ENCODE assay signal across 8 cellular contexts in genomic region chr6:156794963-156795362, GRCh38. TPM values are rescaled to one million over a fixed set of nuclear protein-coding genes. Genes with fewer than 3 reads are reported as not detected.
A peak's percentile ranks its signal among the peaks of the same experiment; 100 is the strongest.
DNase-seq lines count a peak whose midpoint lies in the region; ATAC-seq and TF ChIP-seq lines count a peak whose summit lies in the region.

No MANE protein-coding gene starts in this region.

- intact Hi-C loops in PC-3 (cut with micrococcal nuclease): no loop called here
- intact Hi-C loops in posterior cingulate gyrus (cut with DNase I): no loop called here
- intact Hi-C loops in dorsolateral prefrontal cortex (cut with DNase I): loop anchor here in 1 of 2 donors (5.0 kb wide), 1 partner anchor 72 kb away; no protein-coding TSS in a partner anchor

- ATAC-seq in GM21447 (IDR thresholded peaks at IDR 0.05; ENCODE audit: unreplicated experiment) (peak; percentile 49), left lobe of liver (peak; percentile 85), PC-3 (no peak)

- no peaks in the 10 kb centered on the region for H3K4me1 ChIP-seq in PC-3 (ENCODE audit: insufficient read depth, low read length)

- BruUV-seq in PC-3 (replicated peaks; lab: Mats Ljungman, UMichigan): no TSS peak

- POLR2A ChIA-PET in PC-3 (lab: Charles Lee; ENCODE audit: unreplicated experiment): no interaction called here

- H3K9ac ChIP-seq in PC-3 (ENCODE audit: low read length): no peak overlapping the region

- H3K79me2 ChIP-seq in PC-3 (ENCODE audit: low read length): peaks cover 98% of the 10 kb centered on the region

- TF ChIP-seq CTCF in GM13976 (IDR thresholded peaks at IDR 0.05; ENCODE audit: borderline replicate concordance, control extremely low read depth, extremely low read depth, insufficient read depth, missing control alignments) (no peak), PC-3 (conservative IDR thresholded peaks at IDR 0.05; ENCODE audit: low read depth, low read length) (no peak), dorsolateral prefrontal cortex (IDR thresholded peaks at IDR 0.05 in 54 of 56, conservative IDR thresholded peaks at IDR 0.05 in 2 of 56; ENCODE audit: low read depth in 1 of 56, partially characterized antibody in 56 of 56) (no peak)

- no peak overlapping the region for H2AFZ ChIP-seq in PC-3 (ENCODE audit: low read length)

- H3K9me3 ChIP-seq in MG63: no peaks in the 10 kb centered on the region
- H3K9me3 ChIP-seq in PC-3 (ENCODE audit: low read length): no peaks in the 10 kb centered on the region

- H3K27me3 ChIP-seq in MG63 (no peaks in the 10 kb centered on the region), PC-3 (ENCODE audit: low read length) (no peaks in the 10 kb centered on the region), dorsolateral prefrontal cortex (no peaks in the 10 kb centered on the region)

- H4K20me1 ChIP-seq in PC-3 (ENCODE audit: low read length): peaks cover 14% of the 10 kb centered on the region; the same call in 1 of the 2 replicates

- in situ Hi-C loops in GM13976 (cut with MboI; ENCODE audit: low sequenced_read_pairs, unreplicated experiment): no loop called here

- H3K36me3 ChIP-seq in MG63 (no peaks in the 10 kb centered on the region), PC-3 (ENCODE audit: low read depth, low read length) (no peaks in the 10 kb centered on the region)

- CTCF ChIA-PET in PC-3 (lab: Charles Lee): no interaction called here

- no peaks in the 10 kb centered on the region for H3F3A ChIP-seq in PC-3 (ENCODE audit: low read length, unreplicated experiment)

- H3K4me3 ChIP-seq in MG63 (peak overlapping the region; percentile 18; the same call in 1 of the 2 replicates), PC-3 (ENCODE audit: low read length) (no peak overlapping the region), dorsolateral prefrontal cortex (peak overlapping the region in 14 of 59 donors; percentile 18 to 54 (median 50))

- H3K9me2 ChIP-seq in PC-3 (replicated peaks; ENCODE audit: low read length): no peaks in the 10 kb centered on the region

- H3K27ac ChIP-seq in PC-3 (ENCODE audit: low read length) (no peak overlapping the region), dorsolateral prefrontal cortex (peak overlapping the region in 2 of 59 donors; percentile 5 to 16)

- DNase-seq in GM13976 (ENCODE audit: low spot score) (peak; percentile 50), MG63 (peak; percentile 42), left lobe of liver (ENCODE audit: low spot score) (no peak), DMS114 treated with DMSO at 0.1 percent for 48 hours (lab: John Stamatoyannopoulos, UW; ENCODE audit: unreplicated experiment) (no peak), PC-3 (no peak), posterior cingulate gyrus (no peak), dorsolateral prefrontal cortex (no peak)

- no peak overlapping the region for H3K4me2 ChIP-seq in PC-3 (ENCODE audit: low read length)

RNA-seq across cellular contexts. Expression of gene ARID1B, which starts 17.8 kb away (rescaled TPM):
- total RNA-seq in MG63 (2014; rRNA removed; shearing (Covaris generic); ENCODE audit: low replicate concordance): 9.2 and 9.9 TPM in 2 replicates
- total RNA-seq in left lobe of liver (26.4 TPM), PC-3 (2014; rRNA removed) (24.1 and 24.2 TPM in 2 replicates), dorsolateral prefrontal cortex (100 to 1,000 TPM in 119 of 120 experiments, 10 to 100 TPM in 1; 96.8 to 200 (median 147) TPM)

Comparison
In these comparisons a context has a peak if more than half of its experiments do, and no peak if none do; other contexts are left out.
1. DNase-seq: peak in GM13976 (single experiment) and MG63 (single experiment); none in left lobe of liver (single experiment), DMS114 treated with DMSO at 0.1 percent for 48 hours (single experiment), PC-3 (single experiment), posterior cingulate gyrus (0 of 10) and dorsolateral prefrontal cortex (0 of 10).